ENCODE assay signal across 15 cellular contexts in the genomic region with DNA sequence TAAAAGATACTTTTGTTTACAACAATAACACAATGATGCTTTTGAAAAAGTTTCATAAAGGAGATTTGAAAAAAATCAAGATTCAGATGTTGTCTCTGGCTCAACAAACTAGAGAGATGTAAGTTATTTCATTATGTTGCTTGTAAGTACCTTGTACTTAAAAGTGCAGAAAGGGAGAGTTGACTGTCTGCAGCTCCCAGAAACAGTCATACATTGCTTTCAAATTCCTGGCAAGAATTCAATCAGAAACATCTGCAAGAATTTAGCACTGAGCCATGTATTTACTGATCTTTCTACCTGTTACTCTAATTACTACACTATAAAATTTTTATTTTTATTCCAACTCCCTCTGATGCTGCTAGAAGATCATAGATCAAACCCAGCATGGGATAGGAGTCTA.
DNase-seq lines count a peak whose midpoint lies in the region; TF ChIP-seq lines count a peak whose summit lies in the region.
"Had no signal": no experiment of that assay in that cellular context is flagged by ENCODE, and none has a peak within 500 bp of the region (broad histone marks: within the 10 kb centered on the region; RNA-seq: fewer than 3 reads in every experiment).

No MANE protein-coding gene starts in this region.

- H3K27me3 Mint-ChIP-seq in mesothelial cell of epicardium (ENCODE audit: low read depth) = no peaks in the 10 kb centered on the region
- no peaks in the 10 kb centered on the region for H3K27me3 Mint-ChIP-seq in progenitor cell of endocrine pancreas
- H3K27me3 Mint-ChIP-seq: CD4-positive, CD25-positive, alpha-beta regulatory T cell had no signal

- H3K27ac Mint-ChIP-seq in mesothelial cell of epicardium (peak overlapping the region; percentile 64), progenitor cell of endocrine pancreas (no peak overlapping the region)
- H3K27ac Mint-ChIP-seq: CD4-positive, CD25-positive, alpha-beta regulatory T cell had no signal

- H3K36me3 Mint-ChIP-seq in mesothelial cell of epicardium = no peaks in the 10 kb centered on the region
- H3K36me3 Mint-ChIP-seq in progenitor cell of endocrine pancreas (ENCODE audit: insufficient read depth) = no peaks in the 10 kb centered on the region
- H3K36me3 Mint-ChIP-seq: CD4-positive, CD25-positive, alpha-beta regulatory T cell had no signal

- H3K9me3 Mint-ChIP-seq in mesothelial cell of epicardium (peaks cover 6% of the 10 kb centered on the region), progenitor cell of endocrine pancreas (ENCODE audit: low read depth) (peaks cover 3% of the 10 kb centered on the region)
- H3K9me3 Mint-ChIP-seq: H9 had no signal

- H3K4me3 Mint-ChIP-seq in mesothelial cell of epicardium = no peak overlapping the region
- no peak overlapping the region for H3K4me3 Mint-ChIP-seq in progenitor cell of endocrine pancreas (ENCODE audit: low read depth)
- H3K4me3 Mint-ChIP-seq: H9 had no signal

- no peaks in the 10 kb centered on the region for H3K36me3 ChIP-seq in WERI-Rb-1
- H3K36me3 ChIP-seq: BLaER1 treated with 17β-estradiol and CSF1 and Interleukin-3, amounts not matched to agents 10 nM and 100 nM had no signal

- in situ Hi-C loops in astrocyte of the cerebellum (cut with HindIII; ENCODE audit: low sequenced_read_pairs) = no loop called here

- H3K4me1 Mint-ChIP-seq in mesothelial cell of epicardium (peaks cover 14% of the 10 kb centered on the region), progenitor cell of endocrine pancreas (ENCODE audit: low read depth) (peaks cover 5% of the 10 kb centered on the region)
- H3K4me1 Mint-ChIP-seq: CD4-positive, CD25-positive, alpha-beta regulatory T cell; H9 had no signal

- DNase-seq in NCI-H69 (lab: John Stamatoyannopoulos, UW) (peak; percentile 11), astrocyte of the cerebellum (ENCODE audit: low read depth) (peak; percentile 26), fibroblast of gingiva (ENCODE audit: low read depth) (peak; percentile 4), mesothelial cell of epicardium (ENCODE audit: low spot score in 2 of 2, unreplicated experiment in 2 of 2) (no peak), WERI-Rb-1 (no peak), glomerular visceral epithelial cell (ENCODE audit: extremely low spot score) (no peak), progenitor cell of endocrine pancreas (ENCODE audit: low spot score, unreplicated experiment) (no peak), SIG-M5 (lab: John Stamatoyannopoulos, UW) (no peak)
- DNase-seq: ACHN; CD4-positive, CD25-positive, alpha-beta regulatory T cell; DMS79; GDM1; GOT3; H9 had no signal

- no peaks in the 10 kb centered on the region for H3K9me3 ChIP-seq in WERI-Rb-1 (ENCODE audit: severe bottlenecking)

- TF ChIP-seq CTCF in astrocyte of the cerebellum (IDR thresholded peaks at IDR 0.05; ENCODE audit: low read depth, low read length, missing control alignments) (no peak), mesothelial cell of epicardium (IDR thresholded peaks at IDR 0.05; ENCODE audit: unreplicated experiment) (no peak), WERI-Rb-1 (IDR thresholded peaks at IDR 0.05; ENCODE audit: low read depth, low read length) (no peak), progenitor cell of endocrine pancreas (IDR thresholded peaks at IDR 0.05; ENCODE audit: unreplicated experiment) (no peak)

- H3K4me3 ChIP-seq in astrocyte of the cerebellum (ENCODE audit: low read depth, low read length) (no peak overlapping the region), WERI-Rb-1 (ENCODE audit: low read depth, low read length) (no peak overlapping the region)
- H3K4me3 ChIP-seq: BLaER1 treated with 17β-estradiol and CSF1 and Interleukin-3, amounts not matched to agents 10 nM and 100 nM had no signal

- no peaks in the 10 kb centered on the region for H3K27me3 ChIP-seq in WERI-Rb-1 (ENCODE audit: insufficient read depth, low read depth, severe bottlenecking)
- H3K27me3 ChIP-seq: BLaER1 treated with 17β-estradiol and CSF1 and Interleukin-3, amounts not matched to agents 10 nM and 100 nM had no signal

- no peak overlapping the region for H3K27ac ChIP-seq in WERI-Rb-1
- H3K27ac ChIP-seq: BLaER1 treated with 17β-estradiol and CSF1 and Interleukin-3, amounts not matched to agents 10 nM and 100 nM had no signal

Comparison
In these comparisons a context has a peak if more than half of its experiments do, and no peak if none do; other contexts are left out.
1. DNase-seq: peak in NCI-H69 (single experiment), astrocyte of the cerebellum (single experiment) and fibroblast of gingiva (single experiment); none in mesothelial cell of epicardium (0 of 2), WERI-Rb-1 (single experiment), glomerular visceral epithelial cell (single experiment), progenitor cell of endocrine pancreas (single experiment) and SIG-M5 (single experiment).